1 cellular context compared by ENCODE assay signal in genomic region chr19:45692187-45693111, GRCh38.
TF ChIP-seq lines count a peak whose summit lies in the region.

Gene QPCTL (plus strand): TSS chr19:45692666. CDS start chr19:45692704, 38 bp downstream.

TF ChIP-seq in HepG2, 621 proteins besides CTCF, POLR2A, EP300 and RAD21 (continued from another document):
- TF ChIP-seq RCOR2 (CRISPR knock-in tag; IDR thresholded peaks at IDR 0.05) = no peak
- TF ChIP-seq, protein P1, sequence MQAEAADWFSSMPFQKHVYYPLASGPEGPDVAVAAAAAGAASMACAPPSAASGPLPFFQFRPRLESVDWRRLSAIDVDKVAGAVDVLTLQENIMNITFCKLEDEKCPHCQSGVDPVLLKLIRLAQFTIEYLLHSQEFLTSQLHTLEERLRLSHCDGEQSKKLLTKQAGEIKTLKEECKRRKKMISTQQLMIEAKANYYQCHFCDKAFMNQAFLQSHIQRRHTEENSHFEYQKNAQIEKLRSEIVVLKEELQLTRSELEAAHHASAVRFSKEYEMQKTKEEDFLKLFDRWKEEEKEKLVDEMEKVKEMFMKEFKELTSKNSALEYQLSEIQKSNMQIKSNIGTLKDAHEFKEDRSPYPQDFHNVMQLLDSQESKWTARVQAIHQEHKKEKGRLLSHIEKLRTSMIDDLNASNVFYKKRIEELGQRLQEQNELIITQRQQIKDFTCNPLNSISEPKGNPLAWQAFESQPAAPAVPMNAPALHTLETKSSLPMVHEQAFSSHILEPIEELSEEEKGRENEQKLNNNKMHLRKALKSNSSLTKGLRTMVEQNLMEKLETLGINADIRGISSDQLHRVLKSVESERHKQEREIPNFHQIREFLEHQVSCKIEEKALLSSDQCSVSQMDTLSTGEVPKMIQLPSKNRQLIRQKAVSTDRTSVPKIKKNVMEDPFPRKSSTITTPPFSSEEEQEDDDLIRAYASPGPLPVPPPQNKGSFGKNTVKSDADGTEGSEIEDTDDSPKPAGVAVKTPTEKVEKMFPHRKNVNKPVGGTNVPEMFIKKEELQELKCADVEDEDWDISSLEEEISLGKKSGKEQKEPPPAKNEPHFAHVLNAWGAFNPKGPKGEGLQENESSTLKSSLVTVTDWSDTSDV (CRISPR knock-in tag; IDR thresholded peaks at IDR 0.05) = no peak
- 0 out of 2 replicates have a peak, but pooled peaks have one; percentile 74 for TF ChIP-seq SIN3A (IDR thresholded peaks at IDR 0.05; ENCODE audit: borderline replicate concordance, low read depth, low read length)
- TF ChIP-seq, protein P2, sequence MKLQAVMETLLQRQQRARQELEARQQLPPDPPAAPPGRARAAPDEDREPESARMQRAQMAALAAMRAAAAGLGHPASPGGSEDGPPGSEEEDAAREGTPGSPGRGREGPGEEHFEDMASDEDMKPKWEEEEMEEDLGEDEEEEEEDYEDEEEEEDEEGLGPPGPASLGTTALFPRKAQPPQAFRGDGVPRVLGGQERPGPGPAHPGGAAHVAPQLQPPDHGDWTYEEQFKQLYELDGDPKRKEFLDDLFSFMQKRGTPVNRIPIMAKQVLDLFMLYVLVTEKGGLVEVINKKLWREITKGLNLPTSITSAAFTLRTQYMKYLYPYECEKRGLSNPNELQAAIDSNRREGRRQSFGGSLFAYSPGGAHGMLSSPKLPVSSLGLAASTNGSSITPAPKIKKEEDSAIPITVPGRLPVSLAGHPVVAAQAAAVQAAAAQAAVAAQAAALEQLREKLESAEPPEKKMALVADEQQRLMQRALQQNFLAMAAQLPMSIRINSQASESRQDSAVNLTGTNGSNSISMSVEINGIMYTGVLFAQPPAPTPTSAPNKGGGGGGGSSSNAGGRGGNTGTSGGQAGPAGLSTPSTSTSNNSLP (IDR thresholded peaks at IDR 0.05; ENCODE audit: low read depth, low read length) = 0 out of 2 replicates have a peak, but pooled peaks have one; percentile 65
- no peak for TF ChIP-seq AGO1 (IDR thresholded peaks at IDR 0.05; ENCODE audit: low read depth, low read length, poor library complexity, severe bottlenecking)
- TF ChIP-seq, protein P3, sequence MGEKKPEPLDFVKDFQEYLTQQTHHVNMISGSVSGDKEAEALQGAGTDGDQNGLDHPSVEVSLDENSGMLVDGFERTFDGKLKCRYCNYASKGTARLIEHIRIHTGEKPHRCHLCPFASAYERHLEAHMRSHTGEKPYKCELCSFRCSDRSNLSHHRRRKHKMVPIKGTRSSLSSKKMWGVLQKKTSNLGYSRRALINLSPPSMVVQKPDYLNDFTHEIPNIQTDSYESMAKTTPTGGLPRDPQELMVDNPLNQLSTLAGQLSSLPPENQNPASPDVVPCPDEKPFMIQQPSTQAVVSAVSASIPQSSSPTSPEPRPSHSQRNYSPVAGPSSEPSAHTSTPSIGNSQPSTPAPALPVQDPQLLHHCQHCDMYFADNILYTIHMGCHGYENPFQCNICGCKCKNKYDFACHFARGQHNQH (CRISPR knock-in tag; IDR thresholded peaks at IDR 0.05) = 0 out of 2 replicates have a peak, but pooled peaks have one; percentile 0
- peak; percentile 78 for TF ChIP-seq GABPB1 (CRISPR knock-in tag; IDR thresholded peaks at IDR 0.05)
- peak; percentile 90 for TF ChIP-seq NFYC (CRISPR knock-in tag; IDR thresholded peaks at IDR 0.05)
- 0 out of 2 replicates have a peak, but pooled peaks have one; percentile 16 for TF ChIP-seq SAFB2 (CRISPR knock-in tag; IDR thresholded peaks at IDR 0.05; ENCODE audit: borderline replicate concordance, low read depth)
- no peak for TF ChIP-seq ZNF614 (CRISPR knock-in tag; IDR thresholded peaks at IDR 0.05; ENCODE audit: borderline replicate concordance)
- TF ChIP-seq ZNF44 (CRISPR knock-in tag; IDR thresholded peaks at IDR 0.05) = peak; percentile 64; the same call in 1 of the 2 replicates
- peak; percentile 77 for TF ChIP-seq SP4 (CRISPR knock-in tag; IDR thresholded peaks at IDR 0.05)
- TF ChIP-seq ZNF317 (CRISPR knock-in tag; IDR thresholded peaks at IDR 0.05) = peak; percentile 19; the same call in 1 of the 2 replicates
- peak; percentile 94; the same call in 2 of the 3 replicates for TF ChIP-seq MXI1 (IDR thresholded peaks at IDR 0.05; ENCODE audit: borderline replicate concordance, low read depth, low read length)
- TF ChIP-seq POGZ (CRISPR knock-in tag; IDR thresholded peaks at IDR 0.05) = peak; percentile 7; the same call in 1 of the 2 replicates
- no peak for TF ChIP-seq ZNF558 (CRISPR knock-in tag; IDR thresholded peaks at IDR 0.05; ENCODE audit: borderline replicate concordance)
- TF ChIP-seq E2F5 (CRISPR knock-in tag; conservative IDR thresholded peaks at IDR 0.05) = peak; percentile 95
- no peak for TF ChIP-seq PAF1 (CRISPR knock-in tag; IDR thresholded peaks at IDR 0.05)
- peak; percentile 66; the same call in 1 of the 2 replicates for TF ChIP-seq BRD4 (CRISPR knock-in tag; IDR thresholded peaks at IDR 0.05)
- TF ChIP-seq, protein P4, sequence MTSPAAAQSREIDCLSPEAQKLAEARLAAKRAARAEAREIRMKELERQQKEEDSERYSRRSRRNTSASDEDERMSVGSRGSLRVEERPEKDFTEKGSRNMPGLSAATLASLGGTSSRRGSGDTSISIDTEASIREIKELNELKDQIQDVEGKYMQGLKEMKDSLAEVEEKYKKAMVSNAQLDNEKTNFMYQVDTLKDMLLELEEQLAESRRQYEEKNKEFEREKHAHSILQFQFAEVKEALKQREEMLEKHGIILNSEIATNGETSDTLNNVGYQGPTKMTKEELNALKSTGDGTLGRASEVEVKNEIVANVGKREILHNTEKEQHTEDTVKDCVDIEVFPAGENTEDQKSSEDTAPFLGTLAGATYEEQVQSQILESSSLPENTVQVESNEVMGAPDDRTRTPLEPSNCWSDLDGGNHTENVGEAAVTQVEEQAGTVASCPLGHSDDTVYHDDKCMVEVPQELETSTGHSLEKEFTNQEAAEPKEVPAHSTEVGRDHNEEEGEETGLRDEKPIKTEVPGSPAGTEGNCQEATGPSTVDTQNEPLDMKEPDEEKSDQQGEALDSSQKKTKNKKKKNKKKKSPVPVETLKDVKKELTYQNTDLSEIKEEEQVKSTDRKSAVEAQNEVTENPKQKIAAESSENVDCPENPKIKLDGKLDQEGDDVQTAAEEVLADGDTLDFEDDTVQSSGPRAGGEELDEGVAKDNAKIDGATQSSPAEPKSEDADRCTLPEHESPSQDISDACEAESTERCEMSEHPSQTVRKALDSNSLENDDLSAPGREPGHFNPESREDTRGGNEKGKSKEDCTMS (CRISPR knock-in tag; conservative IDR thresholded peaks at IDR 0.05) = no peak
- peak; percentile 60; the same call in 1 of the 2 replicates for TF ChIP-seq YEATS4 (CRISPR knock-in tag; IDR thresholded peaks at IDR 0.05; ENCODE audit: borderline replicate concordance)
- TF ChIP-seq SATB2 (CRISPR knock-in tag; IDR thresholded peaks at IDR 0.05) = no peak
- TF ChIP-seq ARNT (IDR thresholded peaks at IDR 0.05) = no peak
- 0 out of 2 replicates have a peak, but pooled peaks have one; percentile 38 for TF ChIP-seq SRY (CRISPR knock-in tag; IDR thresholded peaks at IDR 0.05)
- TF ChIP-seq XRCC5 (optimal IDR thresholded peaks at IDR 0.05; ENCODE audit: low read length) = peak; percentile 34
- TF ChIP-seq ZNF501 (CRISPR knock-in tag; IDR thresholded peaks at IDR 0.05) = peak; percentile 83; the same call in 1 of the 2 replicates
- TF ChIP-seq MAX (IDR thresholded peaks at IDR 0.05) = peak; percentile 81
- TF ChIP-seq ZNF121 (CRISPR knock-in tag; IDR thresholded peaks at IDR 0.05) = peak; percentile 10; the same call in 1 of the 2 replicates
- no peak for TF ChIP-seq ZBTB42 (CRISPR knock-in tag; IDR thresholded peaks at IDR 0.05)
- TF ChIP-seq MBNL3 (CRISPR knock-in tag; conservative IDR thresholded peaks at IDR 0.05) = no peak
- TF ChIP-seq ZNF777 (CRISPR knock-in tag; IDR thresholded peaks at IDR 0.05) = no peak
- 0 out of 2 replicates have a peak, but pooled peaks have one; percentile 17 for TF ChIP-seq ZFP36L1 (CRISPR knock-in tag; IDR thresholded peaks at IDR 0.05)
- TF ChIP-seq FOXA1 (IDR thresholded peaks at IDR 0.05) = no peak
- no peak for TF ChIP-seq FOXA1 (CRISPR knock-in tag; IDR thresholded peaks at IDR 0.05)
- 0 out of 2 replicates have a peak, but pooled peaks have one; percentile 74 for TF ChIP-seq ZNF557 (CRISPR knock-in tag; IDR thresholded peaks at IDR 0.05)
- no peak for TF ChIP-seq RORA (CRISPR knock-in tag; IDR thresholded peaks at IDR 0.05)
- TF ChIP-seq, protein P5, sequence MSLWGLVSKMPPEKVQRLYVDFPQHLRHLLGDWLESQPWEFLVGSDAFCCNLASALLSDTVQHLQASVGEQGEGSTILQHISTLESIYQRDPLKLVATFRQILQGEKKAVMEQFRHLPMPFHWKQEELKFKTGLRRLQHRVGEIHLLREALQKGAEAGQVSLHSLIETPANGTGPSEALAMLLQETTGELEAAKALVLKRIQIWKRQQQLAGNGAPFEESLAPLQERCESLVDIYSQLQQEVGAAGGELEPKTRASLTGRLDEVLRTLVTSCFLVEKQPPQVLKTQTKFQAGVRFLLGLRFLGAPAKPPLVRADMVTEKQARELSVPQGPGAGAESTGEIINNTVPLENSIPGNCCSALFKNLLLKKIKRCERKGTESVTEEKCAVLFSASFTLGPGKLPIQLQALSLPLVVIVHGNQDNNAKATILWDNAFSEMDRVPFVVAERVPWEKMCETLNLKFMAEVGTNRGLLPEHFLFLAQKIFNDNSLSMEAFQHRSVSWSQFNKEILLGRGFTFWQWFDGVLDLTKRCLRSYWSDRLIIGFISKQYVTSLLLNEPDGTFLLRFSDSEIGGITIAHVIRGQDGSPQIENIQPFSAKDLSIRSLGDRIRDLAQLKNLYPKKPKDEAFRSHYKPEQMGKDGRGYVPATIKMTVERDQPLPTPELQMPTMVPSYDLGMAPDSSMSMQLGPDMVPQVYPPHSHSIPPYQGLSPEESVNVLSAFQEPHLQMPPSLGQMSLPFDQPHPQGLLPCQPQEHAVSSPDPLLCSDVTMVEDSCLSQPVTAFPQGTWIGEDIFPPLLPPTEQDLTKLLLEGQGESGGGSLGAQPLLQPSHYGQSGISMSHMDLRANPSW (CRISPR knock-in tag; IDR thresholded peaks at IDR 0.05; ENCODE audit: borderline replicate concordance) = 0 out of 2 replicates have a peak, but pooled peaks have one; percentile 88
- TF ChIP-seq RBM39 (IDR thresholded peaks at IDR 0.05; ENCODE audit: low read depth, low read length, poor library complexity, severe bottlenecking) = no peak
- TF ChIP-seq ZMYM2 (CRISPR knock-in tag; IDR thresholded peaks at IDR 0.05) = 0 out of 2 replicates have a peak, but pooled peaks have one; percentile 49
- TF ChIP-seq CENPBD1 (CRISPR knock-in tag; IDR thresholded peaks at IDR 0.05; ENCODE audit: borderline replicate concordance, low read depth) = no peak
